12 cellular contexts compared by ENCODE assay signal in genomic region chr2:10914272-10914693, GRCh38. TPM values are rescaled to one million over a fixed set of nuclear protein-coding genes. Genes with fewer than 3 reads are reported as not detected.
DNase-seq lines count a peak whose midpoint lies in the region; ATAC-seq and TF ChIP-seq lines count a peak whose summit lies in the region.
"Had no signal": no experiment of that assay in that cellular context is flagged by ENCODE, and none has a peak within 500 bp of the region (broad histone marks: within the 10 kb centered on the region; RNA-seq: fewer than 3 reads in every experiment).

No MANE protein-coding gene starts in this region.

- intact Hi-C loops in A673 (cut with micrococcal nuclease; ENCODE audit: unreplicated experiment): loop anchor here (5.0 to 10.0 kb wide), 2 partner anchors 82 to 211 kb away; no protein-coding TSS in a partner anchor
- intact Hi-C loops in left ventricle myocardium superior (cut with micrococcal nuclease): no loop called here

- H3K4me3 ChIP-seq in A673 (ENCODE audit: low read depth, low read length, poor library complexity, severe bottlenecking): no peak overlapping the region
- no peak overlapping the region for H3K4me3 ChIP-seq in Peyer's patch

- TF ChIP-seq POLR2A in Peyer's patch (IDR thresholded peaks at IDR 0.05): no peak

- H3K36me3 ChIP-seq in A673 (ENCODE audit: insufficient read depth, low read length, poor library complexity, severe bottlenecking): no peaks in the 10 kb centered on the region
- H3K36me3 ChIP-seq in Peyer's patch: no peaks in the 10 kb centered on the region

- DNase-seq in A673 (ENCODE audit: low spot score) (peak; percentile 67), GM10248 (ENCODE audit: extremely low spot score) (no peak), Peyer's patch (peak in 2 of 3 donors; percentile 57 to 69), left ventricle myocardium superior (peak; percentile 47), ecto neural progenitor cell (ENCODE audit: low spot score) (no peak), NCI-H1436 (lab: John Stamatoyannopoulos, UW) (no peak)
- DNase-seq: activated CD8-positive, alpha-beta T cell treated with anti-CD3 and anti-CD28 coated beads, Interleukin-2, amount 10 ng/mL, durations not matched to agents 7 days and 5 days; DMS53; kidney glomerular epithelial cell; stimulated activated naive CD8-positive, alpha-beta T cell treated with anti-CD3 and anti-CD28 coated beads, Interleukin-15, amount 100 ng/mL, for 72 hours had no signal

- no peaks in the 10 kb centered on the region for H3K9me3 ChIP-seq in A673 (ENCODE audit: low read depth, low read length, poor library complexity, severe bottlenecking)
- H3K9me3 ChIP-seq in Peyer's patch: no peaks in the 10 kb centered on the region

- TF ChIP-seq CTCF in A673 (conservative IDR thresholded peaks at IDR 0.05; ENCODE audit: low read depth, low read length) (peak; percentile 62), GM10248 (IDR thresholded peaks at IDR 0.05; ENCODE audit: control extremely low read depth, extremely low read depth, low read depth, missing control alignments) (peak; percentile 15), Peyer's patch (IDR thresholded peaks at IDR 0.05) (peak in 4 of 6 experiments; percentile 8 to 55 (median 42))

- POLR2A ChIA-PET in A673 (lab: Charles Lee; ENCODE audit: low non-redundant PET) (no interaction called here), GM10248 (lab: Yijun Ruan, JAX) (no interaction called here)

- ATAC-seq in left ventricle myocardium superior (peak; percentile 62), GM21360 (IDR thresholded peaks at IDR 0.05; ENCODE audit: unreplicated experiment) (no peak), HG03342 (IDR thresholded peaks at IDR 0.05; ENCODE audit: unreplicated experiment) (no peak)
- ATAC-seq: activated CD8-positive, alpha-beta T cell treated with anti-CD3 and anti-CD28 coated beads, Interleukin-2, amount 10 ng/mL, durations not matched to agents 7 days and 5 days had no signal

- CTCF ChIA-PET in A673 (lab: Charles Lee): interaction anchor here (1.1 kb wide), 1 partner anchor 82 kb away, joined by 4 read pairs; no protein-coding TSS in a partner anchor
- CTCF ChIA-PET in GM10248 (lab: Yijun Ruan, JAX): interaction anchor here (1.4 to 1.7 kb wide), 2 partner anchors 7 to 82 kb away, joined by 3 to 7 read pairs; no protein-coding TSS in a partner anchor

- no TSS peak for BruUV-seq in A673 (replicated peaks; lab: Mats Ljungman, UMichigan)

- no peak overlapping the region for H3K27ac ChIP-seq in A673 (ENCODE audit: low read depth, low read length, poor library complexity, severe bottlenecking)
- no peak overlapping the region for H3K27ac ChIP-seq in Peyer's patch

- peaks cover 3% of the 10 kb centered on the region for H3K4me1 ChIP-seq in A673 (ENCODE audit: insufficient read depth, low read length, poor library complexity, severe bottlenecking)
- H3K4me1 ChIP-seq in Peyer's patch: peaks cover 0 to 9% (median 0%) of the 10 kb centered on the region in 4 donors

- peaks cover 6% of the 10 kb centered on the region for H3K27me3 ChIP-seq in A673 (replicated peaks; ENCODE audit: insufficient read depth, low read depth, low read length, poor library complexity)
- peaks cover 0 to 4% of the 10 kb centered on the region in 2 donors for H3K27me3 ChIP-seq in Peyer's patch

RNA-seq across cellular contexts. Expression of gene KCNF1, which starts 2.5 kb away (rescaled TPM):
- total RNA-seq in A673 (2021): 0.32 and 0.70 TPM in 2 replicates
- total RNA-seq in Peyer's patch: 1 to 10 TPM in 1 of 4 donors, not detected in 3; 6.6 TPM
- 0.17 TPM for total RNA-seq in left ventricle myocardium superior
- total RNA-seq: activated CD8-positive, alpha-beta T cell treated with anti-CD3 and anti-CD28 coated beads, Interleukin-2, amount 10 ng/mL, durations not matched to agents 7 days and 5 days had no signal

Comparison
In these comparisons a context has a peak if more than half of its experiments do, and no peak if none do; other contexts are left out.
1. DNase-seq: peak in A673 (single experiment), Peyer's patch (2 of 3) and left ventricle myocardium superior (single experiment); none in GM10248 (single experiment), ecto neural progenitor cell (single experiment) and NCI-H1436 (single experiment).
2. Peak in every context shown above with its lines, with median percentiles within 50 percentile points of each other: CTCF ChIP-seq.